Comparison of ENCODE assay signal across 22 cellular contexts in genomic region chr3:163335429-163335828, GRCh38.
"Had no signal": no experiment of that assay in that cellular context is flagged by ENCODE, and none has a peak within 500 bp of the region (broad histone marks: within the 10 kb centered on the region; RNA-seq: fewer than 3 reads in every experiment).

No MANE protein-coding gene starts in this region.

- H3K27ac ChIP-seq: left ventricle myocardium inferior, ovary, right atrium auricular region, right lobe of liver, tibial nerve, uterus had no signal

- ATAC-seq: mucosa of descending colon; naive thymus-derived CD4-positive, alpha-beta T cell; natural killer cell treated with Interleukin-12 subunit alpha and Interleukin-12 subunit beta and Interleukin-15 and Interleukin-18, amount 100 ng/mL, for 72 hours; right lobe of liver; stimulated activated memory B cell treated with anti-CD40 and anti-IgM and Interleukin-4, amounts not matched to agents 10 μg/mL and 1 μg/mL and 100 μg/mL, for 72 hours; stimulated activated naive CD8-positive, alpha-beta T cell treated with anti-CD3 and anti-CD28 coated beads, Interleukin-15, amount 100 ng/mL, for 72 hours had no signal

- H3K4me1 ChIP-seq: left ventricle myocardium inferior, right atrium auricular region, right lobe of liver, tibial nerve, uterus had no signal

- DNase-seq: hypothalamus; islet precursor cell; left ventricle myocardium inferior; midbrain; mucosa of descending colon; naive thymus-derived CD4-positive, alpha-beta T cell; ovary; right lobe of liver; stimulated activated CD4-positive, alpha-beta T cell treated with anti-CD3 and anti-CD28 coated beads, Interleukin-1b, Interleukin-23, amount 100 ng/mL, for 48 hours; stimulated activated CD4-positive, alpha-beta T cell treated with anti-CD3 and anti-CD28 coated beads, Interleukin-2, amount 100 ng/mL, for 48 hours; stimulated activated CD4-positive, alpha-beta T cell treated with anti-CD3 and anti-CD28 coated beads, Interleukin-4, amount 100 ng/mL, for 4 hours; stimulated activated CD8-positive, alpha-beta memory T cell treated with anti-CD3 and anti-CD28 coated beads, Interleukin-4, amount 100 ng/mL, for 48 hours; stimulated activated naive CD4-positive, alpha-beta T cell treated with Interleukin-2 at 50 U/mL for 16 hours; stimulated activated naive CD8-positive, alpha-beta T cell treated with anti-CD3 and anti-CD28 coated beads, Interleukin-15, amount 100 ng/mL, for 72 hours; substantia nigra; uterus had no signal

- H3K4me3 ChIP-seq: left ventricle myocardium inferior, lung, mucosa of descending colon, ovary, right atrium auricular region, right lobe of liver, smooth muscle cell, tibial nerve, uterus had no signal

- H3K9me3 ChIP-seq: ovary, right lobe of liver, uterus had no signal

- H3K36me3 ChIP-seq: left ventricle myocardium inferior, ovary, right atrium auricular region, right lobe of liver, tibial nerve, uterus had no signal

- H3K4me2 ChIP-seq: smooth muscle cell had no signal

- H3K27me3 ChIP-seq: ovary, right atrium auricular region, right lobe of liver, tibial nerve, uterus had no signal
